In genomic region chr10:73096452-73097304, GRCh38 we compare ENCODE assay signal across 8 cellular contexts. TPM values are rescaled to one million over a fixed set of nuclear protein-coding genes. Genes with fewer than 3 reads are reported as not detected.
DNase-seq lines count a peak whose midpoint lies in the region; ATAC-seq lines count a peak whose summit lies in the region.

P4HA1 (minus strand) TSS chr10:73096866; CDS start chr10:73074883, 21,983 bp downstream.

- peaks cover 33% of the 10 kb centered on the region for H3K4me1 Mint-ChIP-seq in activated CD8-positive, alpha-beta memory T cell treated with anti-CD3 and anti-CD28 coated beads, Interleukin-2, amount 10 ng/mL, durations not matched to agents 7 days and 5 days

- peak within 1 kb of the TSS; percentile 89 for H3K27ac Mint-ChIP-seq in activated CD8-positive, alpha-beta memory T cell treated with anti-CD3 and anti-CD28 coated beads, Interleukin-2, amount 10 ng/mL, durations not matched to agents 7 days and 5 days

- no peaks in the 10 kb centered on the region for H3K9me3 Mint-ChIP-seq in activated CD8-positive, alpha-beta memory T cell treated with anti-CD3 and anti-CD28 coated beads, Interleukin-2, amount 10 ng/mL, durations not matched to agents 7 days and 5 days (ENCODE audit: low read depth)

- peak within 1 kb of the TSS; percentile 93 for H3K4me3 Mint-ChIP-seq in activated CD8-positive, alpha-beta memory T cell treated with anti-CD3 and anti-CD28 coated beads, Interleukin-2, amount 10 ng/mL, durations not matched to agents 7 days and 5 days

- H3K36me3 Mint-ChIP-seq in activated CD8-positive, alpha-beta memory T cell treated with anti-CD3 and anti-CD28 coated beads, Interleukin-2, amount 10 ng/mL, durations not matched to agents 7 days and 5 days, result peaks cover 6% of the 10 kb centered on the region

- no peaks in the 10 kb centered on the region for H3K27me3 Mint-ChIP-seq in activated CD8-positive, alpha-beta memory T cell treated with anti-CD3 and anti-CD28 coated beads, Interleukin-2, amount 10 ng/mL, durations not matched to agents 7 days and 5 days

- H3K9ac ChIP-seq in HUES48 (ENCODE audit: low read depth, low read length), result peak within 1 kb of the TSS; percentile 77
- H3K9ac ChIP-seq in NT2/D1 (ENCODE audit: insufficient read length, low read depth), result peak within 1 kb of the TSS; percentile 89
- peak within 1 kb of the TSS; percentile 96 for H3K9ac ChIP-seq in endocrine pancreas (ENCODE audit: control insufficient read depth, insufficient read depth, low read length)

- ATAC-seq in GM21390 (IDR thresholded peaks at IDR 0.05; ENCODE audit: unreplicated experiment), result peak; percentile 83
- ATAC-seq in activated CD8-positive, alpha-beta memory T cell treated with anti-CD3 and anti-CD28 coated beads, Interleukin-2, amount 10 ng/mL, durations not matched to agents 7 days and 5 days, result peak; percentile 91

- H3K27me3 ChIP-seq in HUES48 (ENCODE audit: control insufficient read depth, insufficient read depth, low read length) (no peaks in the 10 kb centered on the region), NT2/D1 (ENCODE audit: insufficient read depth, insufficient read length) (no peaks in the 10 kb centered on the region), endocrine pancreas (ENCODE audit: control insufficient read depth, insufficient read depth, low read length) (no peaks in the 10 kb centered on the region)

- DNase-seq in D341Med (ENCODE audit: low spot score) (peak; percentile 94), NT2/D1 (ENCODE audit: low read depth, low spot score) (peak; percentile 81)
- peak; percentile 99 for DNase-seq in activated CD8-positive, alpha-beta memory T cell treated with anti-CD3 and anti-CD28 coated beads, Interleukin-2, amount 10 ng/mL, durations not matched to agents 7 days and 5 days
- DNase-seq in stimulated activated CD8-positive, alpha-beta memory T cell treated with anti-CD3 and anti-CD28 coated beads, Interleukin-15, amount 100 ng/mL, for 4 hours (ENCODE audit: low read depth in 2 of 2), result peak; percentile 97 to 99

- WGBS in mesodermal cell (ENCODE audit: insufficient coverage in 2 of 2), 2 experiments, result 0 to 1% methylated on average over 62 to 65 of the region's 75 CpGs

- no peaks in the 10 kb centered on the region for H3K36me3 ChIP-seq in HUES48 (ENCODE audit: control insufficient read depth, insufficient read depth, low read length)
- peaks cover 5% of the 10 kb centered on the region for H3K36me3 ChIP-seq in NT2/D1 (ENCODE audit: insufficient read depth, insufficient read length, low read length)
- no peaks in the 10 kb centered on the region for H3K36me3 ChIP-seq in endocrine pancreas (ENCODE audit: control insufficient read depth, insufficient read depth, low read length)
- no peaks in the 10 kb centered on the region for H3K36me3 ChIP-seq in mesodermal cell (ENCODE audit: control insufficient read depth, insufficient read depth, low read length)

- H3K9me3 ChIP-seq in HUES48 (ENCODE audit: control insufficient read depth, insufficient read depth, low read length), result no peaks in the 10 kb centered on the region
- H3K9me3 ChIP-seq in NT2/D1 (ENCODE audit: insufficient read depth, low read length), result no peaks in the 10 kb centered on the region
- H3K9me3 ChIP-seq in endocrine pancreas (ENCODE audit: control insufficient read depth, low read length), result no peaks in the 10 kb centered on the region
- H3K9me3 ChIP-seq in mesodermal cell (ENCODE audit: control insufficient read depth, low read length), result no peaks in the 10 kb centered on the region

- H3K4me1 ChIP-seq in HUES48 (ENCODE audit: control insufficient read depth, insufficient read depth, low read length) (peaks cover 18% of the 10 kb centered on the region), NT2/D1 (ENCODE audit: insufficient read depth, insufficient read length) (no peaks in the 10 kb centered on the region), endocrine pancreas (ENCODE audit: control insufficient read depth, insufficient read depth, low read length) (peaks cover 22% of the 10 kb centered on the region), mesodermal cell (ENCODE audit: control insufficient read depth, insufficient read depth, low read length, poor library complexity, severe bottlenecking) (peaks cover 4% of the 10 kb centered on the region)

- H3K27ac ChIP-seq in HUES48 (ENCODE audit: low read depth, low read length) (peak within 1 kb of the TSS; percentile 79), mesodermal cell (ENCODE audit: low read depth, low read length, severe bottlenecking) (peak within 1 kb of the TSS; percentile 98)

- CTCF ChIA-PET in activated CD8-positive, alpha-beta memory T cell treated with anti-CD3 and anti-CD28 coated beads, Interleukin-2, amount 10 ng/mL, durations not matched to agents 7 days and 5 days (lab: Charles Lee), result interaction anchor here (0.5 to 6.6 kb wide), 29 partner anchors 13 to 732 kb away, joined by 3 to 51 read pairs (median 4); partner anchors contain the start of genes DNAJC9, ECD, FAM149B1 and MRPS16

- peak within 1 kb of the TSS; percentile 90 for H3K4me3 ChIP-seq in HUES48 (ENCODE audit: low read depth, low read length)
- peak within 1 kb of the TSS; percentile 77 for H3K4me3 ChIP-seq in NT2/D1 (ENCODE audit: insufficient read length, low read depth)
- peak within 1 kb of the TSS; percentile 88 for H3K4me3 ChIP-seq in endocrine pancreas (ENCODE audit: control insufficient read depth, insufficient read depth, low read length)
- H3K4me3 ChIP-seq in mesodermal cell (ENCODE audit: extremely low read depth, insufficient read depth, low read length, poor library complexity, severe bottlenecking), result peak within 1 kb of the TSS; percentile 98

RNA-seq across cellular contexts. Expression of gene P4HA1, which starts in this region (rescaled TPM):
- total RNA-seq in activated CD8-positive, alpha-beta memory T cell treated with anti-CD3 and anti-CD28 coated beads, Interleukin-2, amount 10 ng/mL, durations not matched to agents 7 days and 5 days, result 10 to 100 TPM; 29.8 to 30.5 TPM
- polyA plus RNA-seq in mesodermal cell (2013, experiment 1 of 2), result 114 TPM
- 124 TPM for polyA plus RNA-seq in mesodermal cell (2013, experiment 2 of 2)

Comparison
In these comparisons a context has a peak if more than half of its experiments do, and no peak if none do; other contexts are left out.
1. Peak in every context shown above with its lines: DNase-seq, ATAC-seq, H3K4me3 ChIP-seq and H3K27ac ChIP-seq.